8 cellular contexts compared by ENCODE assay signal in the genomic region with DNA sequence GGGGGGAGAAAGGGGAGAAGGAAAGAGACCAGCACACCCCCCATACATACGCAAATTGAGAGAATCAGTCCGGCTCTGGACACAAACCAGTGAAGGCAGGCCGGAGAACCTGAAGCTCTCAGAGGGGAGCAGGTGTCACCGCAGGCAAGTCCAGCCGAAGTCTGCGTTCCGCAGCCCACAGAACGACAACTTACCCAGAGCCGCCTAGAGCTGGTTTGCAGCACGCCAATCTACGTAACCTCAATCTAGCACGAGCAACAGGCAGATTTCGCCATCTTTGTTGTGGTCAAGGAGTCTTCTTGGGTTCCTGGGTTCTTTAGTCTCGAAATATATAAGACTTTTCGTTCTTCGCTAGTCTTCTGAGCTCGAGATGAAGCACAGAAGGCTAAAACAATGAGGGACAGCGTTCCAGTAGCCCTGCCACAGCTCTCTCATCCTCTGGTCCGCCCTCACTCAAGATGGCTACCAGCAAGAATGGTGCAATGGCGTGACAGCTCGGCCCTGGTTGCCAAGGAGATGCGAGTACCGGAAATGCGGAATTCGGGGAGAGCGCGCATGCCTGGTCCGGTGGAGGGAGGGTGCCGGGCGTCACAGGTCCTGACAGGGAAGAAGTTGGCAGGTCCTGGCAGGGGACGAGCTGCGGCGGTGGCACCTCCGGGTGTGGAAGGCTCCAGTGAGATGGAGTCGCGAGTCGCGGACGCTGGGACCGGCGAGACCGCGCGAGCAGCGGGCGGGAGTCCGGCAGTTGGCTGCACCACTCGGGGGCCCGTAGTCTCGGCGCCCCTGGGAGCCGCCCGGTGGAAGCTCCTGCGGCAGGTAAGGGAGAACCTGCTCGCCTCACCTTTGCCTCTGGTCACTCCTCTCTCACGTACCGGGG. TPM values are rescaled to one million over a fixed set of nuclear protein-coding genes. Genes with fewer than 3 reads are reported as not detected.
DNase-seq lines count a peak whose midpoint lies in the region; ATAC-seq and TF ChIP-seq lines count a peak whose summit lies in the region.

A gene (plus strand): TSS at position 618 of the 877 bp plus-strand sequence.
A gene (minus strand): TSS at position 165 of the 877 bp plus-strand sequence. CDS start 15,152 bp downstream, outside the sequence.

- intact Hi-C loops in activated CD4-positive, alpha-beta memory T cell treated with anti-CD3 and anti-CD28 coated beads for 36 hours (cut with micrococcal nuclease), result loop anchor here (1.0 to 10.0 kb wide), 5 partner anchors 193 to 1133 kb away; a partner anchor contains a TSS
- intact Hi-C loops in dorsolateral prefrontal cortex (cut with DNase I) (loop anchor here (2.0 to 10.0 kb wide), 4 partner anchors 194 to 365 kb away; a partner anchor contains a TSS), right lobe of liver (cut with DNase I) (no loop called here)

- POLR2A ChIA-PET in activated CD4-positive, alpha-beta memory T cell treated with anti-CD3 and anti-CD28 coated beads for 36 hours (lab: Charles Lee), result interaction anchor here (0.8 to 2.2 kb wide), 5 partner anchors 10 to 578 kb away, joined by 3 to 19 read pairs (median 6); a partner anchor contains a TSS

- H3K4me3 ChIP-seq in CD4-positive, CD25-positive, alpha-beta regulatory T cell (ENCODE audit: low read depth, low read length), result peak within 1 kb of the TSS; percentile 98
- H3K4me3 ChIP-seq in dorsolateral prefrontal cortex (peak within 1 kb of the TSS; percentile 70 to 99 (median 93)), right lobe of liver (peak within 1 kb of the TSS; percentile 76 to 92 (median 81))

- ATAC-seq in CD4-positive, CD25-positive, alpha-beta regulatory T cell (ENCODE audit: low read depth in 2 of 2), result peak; percentile 82 to 87
- ATAC-seq in GM19438 (IDR thresholded peaks at IDR 0.05; ENCODE audit: low read depth, unreplicated experiment), result peak; percentile 78
- ATAC-seq in HG03575 (IDR thresholded peaks at IDR 0.05; ENCODE audit: extremely low read depth, insufficient number of reproducible peaks, low FRiP score, unreplicated experiment), result peak; percentile 56
- ATAC-seq in right lobe of liver, result peak; percentile 94 to 97 (median 96)

- peaks cover 41% of the 10 kb centered on the region for H3K4me1 ChIP-seq in CD4-positive, CD25-positive, alpha-beta regulatory T cell (ENCODE audit: control insufficient read depth, insufficient read depth, low read length, poor library complexity, severe bottlenecking)
- H3K4me1 ChIP-seq in right lobe of liver, result peaks cover 0 to 14% (median 7%) of the 10 kb centered on the region in 4 donors

- H3K27ac Mint-ChIP-seq in CD4-positive, CD25-positive, alpha-beta regulatory T cell, result peak within 1 kb of the TSS; percentile 95 to 100 (median 99)
- peak within 1 kb of the TSS; percentile 99 for H3K27ac Mint-ChIP-seq in activated CD4-positive, alpha-beta memory T cell treated with anti-CD3 and anti-CD28 coated beads for 36 hours

- peak in 12 of 56 donors; percentile 4 to 41 (median 14) for TF ChIP-seq CTCF in dorsolateral prefrontal cortex (IDR thresholded peaks at IDR 0.05 in 54 of 56, conservative IDR thresholded peaks at IDR 0.05 in 2 of 56; ENCODE audit: low read depth in 1 of 56, partially characterized antibody in 56 of 56)
- no peak for TF ChIP-seq CTCF in right lobe of liver (IDR thresholded peaks at IDR 0.05)

- H3K27me3 Mint-ChIP-seq in CD4-positive, CD25-positive, alpha-beta regulatory T cell, result peaks cover 5% of the 10 kb centered on the region
- H3K27me3 Mint-ChIP-seq in activated CD4-positive, alpha-beta memory T cell treated with anti-CD3 and anti-CD28 coated beads for 36 hours, result no peaks in the 10 kb centered on the region

- H3K36me3 Mint-ChIP-seq in CD4-positive, CD25-positive, alpha-beta regulatory T cell, result peaks cover 10% of the 10 kb centered on the region
- peaks cover 17% of the 10 kb centered on the region for H3K36me3 Mint-ChIP-seq in activated CD4-positive, alpha-beta memory T cell treated with anti-CD3 and anti-CD28 coated beads for 36 hours

- CTCF ChIA-PET in activated CD4-positive, alpha-beta memory T cell treated with anti-CD3 and anti-CD28 coated beads for 36 hours (lab: Charles Lee), result interaction anchor here (0.9 to 2.6 kb wide), 9 partner anchors 9 to 318 kb away, joined by 3 to 8 read pairs (median 5); no protein-coding TSS in a partner anchor

- H3K27ac ChIP-seq in CD4-positive, CD25-positive, alpha-beta regulatory T cell (ENCODE audit: insufficient read depth, low read length, poor library complexity, severe bottlenecking), result peak within 1 kb of the TSS; percentile 99
- peak within 1 kb of the TSS; percentile 98 to 100 (median 100) for H3K27ac ChIP-seq in dorsolateral prefrontal cortex
- peak within 1 kb of the TSS; percentile 96 to 99 (median 97) for H3K27ac ChIP-seq in right lobe of liver

- TF ChIP-seq POLR2A in right lobe of liver (IDR thresholded peaks at IDR 0.05), result peak; percentile 80

- H3K4me1 Mint-ChIP-seq in CD4-positive, CD25-positive, alpha-beta regulatory T cell, result peaks cover 22 to 72% (median 46%) of the 10 kb centered on the region in 4 donors
- H3K4me1 Mint-ChIP-seq in activated CD4-positive, alpha-beta memory T cell treated with anti-CD3 and anti-CD28 coated beads for 36 hours (ENCODE audit: low read depth), result peaks cover 48% of the 10 kb centered on the region

- H3K9me3 Mint-ChIP-seq in CD4-positive, CD25-positive, alpha-beta regulatory T cell, result peaks cover 0 to 2% (median 0%) of the 10 kb centered on the region in 7 donors
- no peaks in the 10 kb centered on the region for H3K9me3 Mint-ChIP-seq in activated CD4-positive, alpha-beta memory T cell treated with anti-CD3 and anti-CD28 coated beads for 36 hours

- H3K27me3 ChIP-seq in CD4-positive, CD25-positive, alpha-beta regulatory T cell (ENCODE audit: control insufficient read depth, insufficient read depth, low read length), result no peaks in the 10 kb centered on the region
- H3K27me3 ChIP-seq in dorsolateral prefrontal cortex (no peaks in the 10 kb centered on the region), right lobe of liver (no peaks in the 10 kb centered on the region)

- peak within 1 kb of the TSS; percentile 94 to 99 (median 96) for H3K4me3 Mint-ChIP-seq in CD4-positive, CD25-positive, alpha-beta regulatory T cell
- peak within 1 kb of the TSS; percentile 96 for H3K4me3 Mint-ChIP-seq in activated CD4-positive, alpha-beta memory T cell treated with anti-CD3 and anti-CD28 coated beads for 36 hours

- peaks cover 4% of the 10 kb centered on the region for H3K36me3 ChIP-seq in CD4-positive, CD25-positive, alpha-beta regulatory T cell (ENCODE audit: control insufficient read depth, insufficient read depth, low read length)
- no peaks in the 10 kb centered on the region for H3K36me3 ChIP-seq in right lobe of liver

- peak; percentile 97 to 100 (median 99) for DNase-seq in CD4-positive, CD25-positive, alpha-beta regulatory T cell
- DNase-seq in NCI-H82 treated with DMSO at 0.1 percent for 48 hours (lab: John Stamatoyannopoulos, UW; ENCODE audit: unreplicated experiment) (peak; percentile 95), dorsolateral prefrontal cortex (peak; percentile 92 to 98 (median 96)), right lobe of liver (peak; percentile 98 to 99 (median 99))
- peak; percentile 99 for DNase-seq in activated CD4-positive, alpha-beta memory T cell treated with anti-CD3 and anti-CD28 coated beads for 36 hours
- DNase-seq in stimulated activated CD4-positive, alpha-beta T cell treated with anti-CD3 and anti-CD28 coated beads, Interleukin-4, amount 100 ng/mL, for 4 hours, result peak; percentile 97

- H3K9me3 ChIP-seq in CD4-positive, CD25-positive, alpha-beta regulatory T cell (ENCODE audit: control insufficient read depth in 2 of 2, low read length in 2 of 2), result no peaks in the 10 kb centered on the region
- no peaks in the 10 kb centered on the region for H3K9me3 ChIP-seq in right lobe of liver

- WGBS in right lobe of liver (ENCODE audit: insufficient coverage, low coverage, low lambda C conversion rate, missing lambda C conversion rate), result under 1% methylated on average over 24 of the region's 57 CpGs

RNA-seq across cellular contexts. Expression of the first gene that starts in this region (rescaled TPM):
- 27.6 TPM for total RNA-seq in CD4-positive, CD25-positive, alpha-beta regulatory T cell
- 10 to 100 TPM; 17.6 to 20.1 (median 19.4) TPM for polyA plus RNA-seq in CD4-positive, CD25-positive, alpha-beta regulatory T cell
- total RNA-seq in activated CD4-positive, alpha-beta memory T cell treated with anti-CD3 and anti-CD28 coated beads for 36 hours, result 10 to 100 TPM in 1 of 2 experiments, 1 to 10 TPM in 1; 9.3 to 11.3 TPM
- total RNA-seq in dorsolateral prefrontal cortex (10 to 100 TPM; 10.0 to 32.5 (median 15.9) TPM), right lobe of liver (1 to 10 TPM; 2.0 to 7.4 (median 5.2) TPM)

RNA-seq across cellular contexts. Expression of the second gene that starts in this region (rescaled TPM):
- total RNA-seq in CD4-positive, CD25-positive, alpha-beta regulatory T cell, result 24.2 TPM
- polyA plus RNA-seq in CD4-positive, CD25-positive, alpha-beta regulatory T cell, result 10 to 100 TPM; 12.9 to 24.5 (median 20.3) TPM
- 10 to 100 TPM; 25.2 to 32.1 TPM for total RNA-seq in activated CD4-positive, alpha-beta memory T cell treated with anti-CD3 and anti-CD28 coated beads for 36 hours
- total RNA-seq in dorsolateral prefrontal cortex (100 to 1,000 TPM; 114 to 573 (median 405) TPM), right lobe of liver (10 to 100 TPM; 13.6 to 20.8 (median 19.6) TPM)

Comparison
In these comparisons a context has a peak if more than half of its experiments do, and no peak if none do; other contexts are left out.
1. Peak in every context shown above with its lines: DNase-seq, ATAC-seq, H3K4me3 ChIP-seq and H3K27ac ChIP-seq.
2. intact Hi-C loops: an anchor here in activated CD4-positive, alpha-beta memory T cell treated with anti-CD3 and anti-CD28 coated beads for 36 hours (1.0 to 10.0 kb wide) and dorsolateral prefrontal cortex (2.0 to 10.0 kb wide); none called in right lobe of liver.